Comparison of ENCODE assay signal across 15 cellular contexts in genomic region chr10:3412646-3413045, GRCh38.
DNase-seq lines count a peak whose midpoint lies in the region; ATAC-seq and TF ChIP-seq lines count a peak whose summit lies in the region.
"Had no signal": no experiment of that assay in that cellular context is flagged by ENCODE, and none has a peak within 500 bp of the region (broad histone marks: within the 10 kb centered on the region; RNA-seq: fewer than 3 reads in every experiment).

No MANE protein-coding gene starts in this region.

- no peak overlapping the region for H3K4me3 ChIP-seq in aorta (ENCODE audit: low read length in 2 of 2)
- H3K4me3 ChIP-seq: A549, GM12878, HAP-1 had no signal

- TF ChIP-seq CTCF in chondrocyte (IDR thresholded peaks at IDR 0.05) (no peak), progenitor cell of endocrine pancreas (IDR thresholded peaks at IDR 0.05; ENCODE audit: unreplicated experiment) (no peak)

- no peak overlapping the region for H3K27ac ChIP-seq in aorta (ENCODE audit: low read depth in 1 of 2, low read length in 2 of 2)
- H3K27ac ChIP-seq: A549, C4-2B, HL-60 had no signal

- peak; percentile 5 for ATAC-seq in aorta (ENCODE audit: low FRiP score)
- no peak for ATAC-seq in GM21360 (IDR thresholded peaks at IDR 0.05; ENCODE audit: unreplicated experiment)
- no peak for ATAC-seq in HG02623 (IDR thresholded peaks at IDR 0.05; ENCODE audit: unreplicated experiment)
- ATAC-seq: A549, GM12878 had no signal

- H3K36me3 Mint-ChIP-seq in chondrocyte (ENCODE audit: low read depth) (no peaks in the 10 kb centered on the region), progenitor cell of endocrine pancreas (ENCODE audit: insufficient read depth) (peaks cover 2% of the 10 kb centered on the region)
- H3K36me3 Mint-ChIP-seq: CD4-positive, alpha-beta memory T cell had no signal

- H3K27me3 Mint-ChIP-seq in chondrocyte (ENCODE audit: low read depth) = peaks cover 3% of the 10 kb centered on the region
- peaks cover 12% of the 10 kb centered on the region for H3K27me3 Mint-ChIP-seq in progenitor cell of endocrine pancreas
- H3K27me3 Mint-ChIP-seq: CD4-positive, alpha-beta memory T cell had no signal

- H3K4me1 Mint-ChIP-seq in chondrocyte (ENCODE audit: low read depth) (no peaks in the 10 kb centered on the region), progenitor cell of endocrine pancreas (ENCODE audit: low read depth) (peaks cover 7% of the 10 kb centered on the region)

- H3K27me3 ChIP-seq in aorta (ENCODE audit: control insufficient read depth in 1 of 2, insufficient read depth in 2 of 2, low read length in 1 of 2) = no peaks in the 10 kb centered on the region
- H3K27me3 ChIP-seq: BE2C had no signal

- peaks cover 5% of the 10 kb centered on the region for H3K9me3 Mint-ChIP-seq in chondrocyte (ENCODE audit: low read depth)
- H3K9me3 Mint-ChIP-seq in progenitor cell of endocrine pancreas (ENCODE audit: low read depth) = peaks cover 5% of the 10 kb centered on the region

- no peaks in the 10 kb centered on the region for H3K9me3 ChIP-seq in aorta (ENCODE audit: control insufficient read depth, low read length)
- H3K9me3 ChIP-seq: BE2C had no signal

- WGBS in aorta, 2 donors = 85 to 89% methylated on average over 16 of the region's 16 CpGs

- H3K36me3 ChIP-seq in aorta (ENCODE audit: control insufficient read depth in 1 of 2, insufficient read depth in 2 of 2, low read length in 1 of 2) = no peaks in the 10 kb centered on the region
- H3K36me3 ChIP-seq: BE2C, HAP-1 had no signal

- H3K4me3 Mint-ChIP-seq in chondrocyte (ENCODE audit: unreplicated experiment) (no peak overlapping the region), progenitor cell of endocrine pancreas (ENCODE audit: low read depth) (no peak overlapping the region)
- H3K4me3 Mint-ChIP-seq: CD4-positive, alpha-beta memory T cell had no signal

- DNase-seq in chondrocyte (ENCODE audit: low spot score) = peak; percentile 81
- peak; percentile 78 for DNase-seq in mesenteric fat pad (ENCODE audit: low spot score)
- DNase-seq in progenitor cell of endocrine pancreas (ENCODE audit: low spot score, unreplicated experiment) = no peak
- no peak for DNase-seq in aorta
- DNase-seq in cerebellar cortex (ENCODE audit: low spot score) = no peak
- DNase-seq: BE2C; CD4-positive, alpha-beta memory T cell; DMS79 had no signal

- no peak overlapping the region for H3K27ac Mint-ChIP-seq in chondrocyte (ENCODE audit: unreplicated experiment)
- H3K27ac Mint-ChIP-seq in progenitor cell of endocrine pancreas = peak overlapping the region; percentile 12
- H3K27ac Mint-ChIP-seq: CD4-positive, alpha-beta memory T cell had no signal

- no peaks in the 10 kb centered on the region for H3K4me1 ChIP-seq in aorta (ENCODE audit: control insufficient read depth in 1 of 2, insufficient read depth in 2 of 2, low read length in 2 of 2)
- H3K4me1 ChIP-seq: A549, BE2C, HAP-1 had no signal

- intact Hi-C loops in aorta (cut with DNase I) = no loop called here

Comparison
In these comparisons a context has a peak if more than half of its experiments do, and no peak if none do; other contexts are left out.
1. DNase-seq: peak in chondrocyte (single experiment) and mesenteric fat pad (single experiment); none in progenitor cell of endocrine pancreas (single experiment), aorta (0 of 2) and cerebellar cortex (single experiment).